Comparison of ENCODE assay signal across 11 cellular contexts in genomic region chr12:132617822-132618682, GRCh38. TPM values are rescaled to one million over a fixed set of nuclear protein-coding genes. Genes with fewer than 3 reads are reported as not detected.
DNase-seq lines count a peak whose midpoint lies in the region; ATAC-seq, FAIRE-seq and TF ChIP-seq lines count a peak whose summit lies in the region.
"Had no signal": no experiment of that assay in that cellular context is flagged by ENCODE, and none has a peak within 500 bp of the region (broad histone marks: within the 10 kb centered on the region; RNA-seq: fewer than 3 reads in every experiment).

No MANE protein-coding gene starts in this region.

- H3K4me2 ChIP-seq in K562 (ENCODE audit: insufficient read depth, low read length) (no peak overlapping the region), trophoblast cell (ENCODE audit: low read length) (no peak overlapping the region)

- no peaks in the 10 kb centered on the region for H3K9me1 ChIP-seq in K562 (ENCODE audit: control insufficient read depth, insufficient read depth, low read length)

- H2BK5ac ChIP-seq in trophoblast cell (ENCODE audit: low read depth, low read length, poor library complexity) = no peak overlapping the region

- no peak overlapping the region for H3K4ac ChIP-seq in trophoblast cell (ENCODE audit: low read depth, low read length)

- H2AFZ ChIP-seq in K562 (ENCODE audit: low read depth, low read length) (no peak overlapping the region), trophoblast cell (ENCODE audit: insufficient read depth, low read length, poor library complexity) (no peak overlapping the region)

- BruUV-seq in K562 (replicated peaks; lab: Mats Ljungman, UMichigan) = no TSS peak

- H3K27me3 Mint-ChIP-seq in CD4-positive, alpha-beta memory T cell = peaks cover 17 to 18% of the 10 kb centered on the region in 2 donors
- H3K27me3 Mint-ChIP-seq in HFFc6 (ENCODE audit: insufficient read depth) = peaks cover 32% of the 10 kb centered on the region

- no peak overlapping the region for H3K14ac ChIP-seq in trophoblast cell (ENCODE audit: low read length)

- H3K4me3 Mint-ChIP-seq in CD4-positive, alpha-beta memory T cell = peak overlapping the region in 6 of 8 donors; percentile 45 to 62 (median 57)
- no peak overlapping the region; the same call in 1 of the 2 replicates for H3K4me3 Mint-ChIP-seq in HFFc6

- H4K8ac ChIP-seq in trophoblast cell (ENCODE audit: low read depth, low read length) = no peak overlapping the region

- no peak overlapping the region for H3K18ac ChIP-seq in trophoblast cell (ENCODE audit: low read length)

- CTCF ChIA-PET in CD4-positive, alpha-beta memory T cell (lab: Charles Lee; ENCODE audit: partially characterized antibody) = interaction anchor here (1.3 kb wide), 1 partner anchor 115 kb away, joined by 4 read pairs; no protein-coding TSS in a partner anchor
- CTCF ChIA-PET in HEK293T (lab: Yijun Ruan, JAX) (no interaction called here), K562 (lab: Yijun Ruan, JAX; ENCODE audit: low intra/inter-chr PET ratio) (interaction anchor here (0.7 kb wide), 1 partner anchor 22 kb away, joined by 4 read pairs; no protein-coding TSS in a partner anchor)

- peaks cover 11 to 27% (median 16%) of the 10 kb centered on the region in 4 donors for H3K4me1 Mint-ChIP-seq in CD4-positive, alpha-beta memory T cell
- peaks cover 15% of the 10 kb centered on the region for H3K4me1 Mint-ChIP-seq in HFFc6 (ENCODE audit: low read depth)

- FAIRE-seq in K562 (lab: Jason Lieb, UNC) = no peak

- no peaks in the 10 kb centered on the region for H3K79me1 ChIP-seq in trophoblast cell (ENCODE audit: low read length)

- TF ChIP-seq POLR2A in K562 (conservative IDR thresholded peaks at IDR 0.05) = no peak

- H3K23ac ChIP-seq in trophoblast cell (ENCODE audit: low read length) = no peak overlapping the region

- DNase-seq in CD4-positive, alpha-beta memory T cell = no peak
- peak; percentile 57 for DNase-seq in HEK293T (ENCODE audit: extremely low spot score)
- no peak for DNase-seq in K562 (ENCODE audit: extremely low read depth in 1 of 4, low spot score in 3 of 4)
- DNase-seq in mucosa of descending colon = peak in 2 of 3 donors; percentile 35 to 37
- DNase-seq in HFFc6 = no peak
- no peak for DNase-seq in trophoblast cell
- DNase-seq: activated CD8-positive, alpha-beta memory T cell treated with anti-CD3 and anti-CD28 coated beads for 24 hours; GOT3; SHP77 treated with DMSO at 0.1 percent for 48 hours had no signal

- H3K36me3 ChIP-seq in CD4-positive, alpha-beta memory T cell (ENCODE audit: insufficient read depth, low read length) = no peaks in the 10 kb centered on the region
- H3K36me3 ChIP-seq in K562 (ENCODE audit: control insufficient read depth, insufficient read depth, low read length) (peaks cover 3% of the 10 kb centered on the region; the same call in 1 of the 3 replicates), mucosa of descending colon (ENCODE audit: low read depth) (no peaks in the 10 kb centered on the region), trophoblast cell (ENCODE audit: control insufficient read depth in 1 of 2, insufficient read depth in 2 of 2, low read length in 2 of 2) (no peaks in the 10 kb centered on the region)

- in situ Hi-C loops in K562 (cut with MboI) = no loop called here

- ATAC-seq in K562 = no peak
- no peak for ATAC-seq in mucosa of descending colon
- ATAC-seq in GM18858 (IDR thresholded peaks at IDR 0.05; ENCODE audit: unreplicated experiment) = no peak
- ATAC-seq in HG02970 (IDR thresholded peaks at IDR 0.05; ENCODE audit: low FRiP score, unreplicated experiment) = no peak

- H3K79me2 ChIP-seq in K562 (ENCODE audit: control insufficient read depth, insufficient read depth, low read length) (no peaks in the 10 kb centered on the region), trophoblast cell (ENCODE audit: control insufficient read depth, insufficient read depth, low read length, poor library complexity) (no peaks in the 10 kb centered on the region)

- no peaks in the 10 kb centered on the region for H3K9me3 ChIP-seq in CD4-positive, alpha-beta memory T cell (ENCODE audit: control insufficient read depth in 1 of 2, low read length in 2 of 2)
- peaks cover 10% of the 10 kb centered on the region for H3K9me3 ChIP-seq in K562 (replicated peaks; ENCODE audit: control insufficient read depth, insufficient read depth, low read depth, low read length)
- peaks cover 10% of the 10 kb centered on the region for H3K9me3 ChIP-seq in mucosa of descending colon
- H3K9me3 ChIP-seq in trophoblast cell (ENCODE audit: insufficient read depth, low read depth, low read length) = peaks cover 18% of the 10 kb centered on the region

- WGBS in K562 (ENCODE audit: insufficient coverage, low coverage, missing lambda C conversion rate) = 68% methylated on average over 17 of the region's 51 CpGs
- 100% methylated on average over 3 of the region's 51 CpGs for WGBS in trophoblast cell (ENCODE audit: extremely low coverage, insufficient coverage, insufficient read length)

- no peak for TF ChIP-seq CTCF in K562 (IDR thresholded peaks at IDR 0.05 in 2 of 3, conservative IDR thresholded peaks at IDR 0.05 in 1 of 3; ENCODE audit: insufficient read depth in 2 of 3, low read depth in 1 of 3, low read length in 3 of 3)
- TF ChIP-seq CTCF in mucosa of descending colon (IDR thresholded peaks at IDR 0.05) = no peak
- TF ChIP-seq CTCF in HFFc6 (IDR thresholded peaks at IDR 0.05) = no peak

- H3K27ac Mint-ChIP-seq in CD4-positive, alpha-beta memory T cell = peak overlapping the region in 1 of 7 donors; percentile 86
- no peak overlapping the region for H3K27ac Mint-ChIP-seq in HFFc6

- H3K9me3 Mint-ChIP-seq in CD4-positive, alpha-beta memory T cell = peaks cover 0 to 16% (median 9%) of the 10 kb centered on the region in 8 donors
- peaks cover 13% of the 10 kb centered on the region for H3K9me3 Mint-ChIP-seq in HFFc6

- H3K27ac ChIP-seq in CD4-positive, alpha-beta memory T cell (ENCODE audit: low read depth, low read length) = no peak overlapping the region
- H3K27ac ChIP-seq in K562 (ENCODE audit: extremely low read depth, low read depth, low read length) (no peak overlapping the region), trophoblast cell (ENCODE audit: low read depth, low read length) (no peak overlapping the region)

- H4K12ac ChIP-seq in trophoblast cell (ENCODE audit: low read depth, low read length) = no peak overlapping the region

- no peak overlapping the region for H2AK5ac ChIP-seq in trophoblast cell (ENCODE audit: low read length)

- no peaks in the 10 kb centered on the region for H3K4me1 ChIP-seq in CD4-positive, alpha-beta memory T cell (ENCODE audit: insufficient read depth, low read length)
- peaks cover 11 to 36% of the 10 kb centered on the region in 2 experiments; a peak in 4 of 5 replicates for H3K4me1 ChIP-seq in K562 (replicated peaks in 1 of 2; ENCODE audit: control insufficient read depth in 2 of 2, insufficient read depth in 2 of 2, low read length in 2 of 2)
- H3K4me1 ChIP-seq in mucosa of descending colon (ENCODE audit: low read depth) = peaks cover 4% of the 10 kb centered on the region
- peaks cover 9 to 11% of the 10 kb centered on the region in 2 experiments for H3K4me1 ChIP-seq in trophoblast cell (ENCODE audit: control insufficient read depth in 1 of 2, insufficient read depth in 2 of 2, low read length in 2 of 2)

- H2BK12ac ChIP-seq in trophoblast cell (ENCODE audit: low read length) = no peak overlapping the region

- POLR2A ChIA-PET in CD4-positive, alpha-beta memory T cell (lab: Charles Lee; ENCODE audit: partially characterized antibody) = no interaction called here
- POLR2A ChIA-PET in HEK293T (lab: Yijun Ruan, JAX) = no interaction called here
- POLR2A ChIA-PET in K562 (lab: Yijun Ruan, JAX) = no interaction called here

- H3K27me3 ChIP-seq in CD4-positive, alpha-beta memory T cell (ENCODE audit: insufficient read depth, low read length) = peaks cover 19% of the 10 kb centered on the region
- no peaks in the 10 kb centered on the region; a peak in 1 of 5 replicates for H3K27me3 ChIP-seq in K562 (ENCODE audit: control insufficient read depth in 2 of 2, insufficient read depth in 2 of 2, low read length in 2 of 2)
- peaks cover 30% of the 10 kb centered on the region for H3K27me3 ChIP-seq in trophoblast cell (ENCODE audit: insufficient read depth, low read length)

- H4K20me1 ChIP-seq in K562 (replicated peaks; ENCODE audit: control insufficient read depth, insufficient read depth, low read length) = 0 out of 2 replicates have a peak, but pooled peaks cover 3% of the 10 kb centered on the region

- TF ChIP-seq EP300 in K562 (IDR thresholded peaks at IDR 0.05; ENCODE audit: low read length) = no peak

- no peak for TF ChIP-seq RAD21 in K562 (CRISPR knock-in tag; conservative IDR thresholded peaks at IDR 0.05 in 1 of 2, IDR thresholded peaks at IDR 0.05 in 1 of 2)

- intact Hi-C loops in CD4-positive, alpha-beta memory T cell (cut with micrococcal nuclease) = no loop called here
- intact Hi-C loops in K562 (cut with micrococcal nuclease) = no loop called here
- intact Hi-C loops in mucosa of descending colon (cut with DNase I, micrococcal nuclease) = no loop called here

- no peak overlapping the region for H4K91ac ChIP-seq in trophoblast cell (ENCODE audit: low read depth, low read length)

- H3K4me3 ChIP-seq in CD4-positive, alpha-beta memory T cell (ENCODE audit: low read length in 2 of 2) = no peak overlapping the region
- H3K4me3 ChIP-seq in K562 (no peak overlapping the region), mucosa of descending colon (no peak overlapping the region), trophoblast cell (ENCODE audit: low read depth, low read length) (no peak overlapping the region)

- H3K9ac ChIP-seq in K562 (ENCODE audit: insufficient read depth in 1 of 2, low read depth in 2 of 2, low read length in 2 of 2) (no peak overlapping the region), trophoblast cell (ENCODE audit: low read length) (no peak overlapping the region)

- no peak overlapping the region for H2BK120ac ChIP-seq in trophoblast cell (ENCODE audit: insufficient read depth, low read length, poor library complexity)

- H3K36me3 Mint-ChIP-seq in CD4-positive, alpha-beta memory T cell = no peaks in the 10 kb centered on the region
- H3K36me3 Mint-ChIP-seq in HFFc6 (ENCODE audit: low read depth) = peaks cover 4% of the 10 kb centered on the region; the same call in 1 of the 2 replicates

RNA-seq across cellular contexts. Expression of gene P2RX2, which starts 0.5 kb away (rescaled TPM):
- not detected for total RNA-seq in CD4-positive, alpha-beta memory T cell
- not detected for polyA plus RNA-seq in CD4-positive, alpha-beta memory T cell
- total RNA-seq in K562 (2011; cell fraction: chromatin; rRNA removed; ENCODE audit: low replicate concordance) = not detected in 2 replicates
- not detected in 2 replicates for total RNA-seq in K562 (2011; cell fraction: nucleolus; rRNA removed)
- not detected in 2 replicates for total RNA-seq in K562 (2011; cell fraction: nucleoplasm; rRNA removed)
- total RNA-seq in K562 (2014; rRNA removed) (not detected in 2 replicates), K562 (2014; rRNA removed; fragmentation: Illumina TruSeq; extraction: Trizol) (not detected in 2 replicates), K562 (2015; rRNA removed; fragmentation: Illumina TruSeq; extraction: Trizol) (not detected in 2 replicates), K562 (2021) (not detected in 2 replicates), mucosa of descending colon (1 to 10 TPM in 1 of 3 donors, under 1 TPM in 2; 0.19 to 1.4 (median 0.32) TPM)
- polyA plus RNA-seq in K562 (2011; rRNA removed) (not detected in 2 replicates), K562 (2014; fragmentation: Illumina TruSeq; extraction: Trizol) (not detected in 2 replicates), K562 (2014; fragmentation: Nextera tagmentation; extraction: Ambion mirVana) (not detected), K562 (2014; rRNA removed) (not detected in 2 replicates)
- polyA plus RNA-seq in K562 (2011; cell fraction: cytosol; rRNA removed) = not detected in 2 replicates
- not detected in 2 replicates for polyA plus RNA-seq in K562 (2011; cell fraction: nucleus; rRNA removed)
- polyA plus RNA-seq in K562 (2012) = 0.06 and 0.14 TPM in 2 replicates
- not detected in 2 replicates for polyA minus RNA-seq in K562 (2011; rRNA and poly(A)+ RNA removed)
- polyA minus RNA-seq in K562 (2011; cell fraction: cytosol; rRNA and poly(A)+ RNA removed) = not detected in 2 replicates
- polyA minus RNA-seq in K562 (2011; cell fraction: nucleus; rRNA and poly(A)+ RNA removed) = not detected in 2 replicates
- total RNA-seq in HFFc6 (2021; fragmentation: NEBNext Ultra II Directional; extraction: Animal tissue kit (Norgen Biotek cat#: 25700)) = not detected
- 0.15 and 0.16 TPM in 2 replicates for polyA plus RNA-seq in trophoblast cell (2013)

RNA-seq across cellular contexts. Expression of gene LRCOL1, which starts 7.7 kb away (rescaled TPM):
- total RNA-seq in CD4-positive, alpha-beta memory T cell = not detected
- not detected for polyA plus RNA-seq in CD4-positive, alpha-beta memory T cell
- total RNA-seq in K562 (2011; cell fraction: chromatin; rRNA removed; ENCODE audit: low replicate concordance) = not detected in 2 replicates
- total RNA-seq in K562 (2011; cell fraction: nucleolus; rRNA removed) = not detected in 2 replicates
- not detected in 2 replicates for total RNA-seq in K562 (2011; cell fraction: nucleoplasm; rRNA removed)
- total RNA-seq in K562 (2014; rRNA removed) (not detected in 2 replicates), K562 (2014; rRNA removed; fragmentation: Illumina TruSeq; extraction: Trizol) (not detected in 2 replicates), K562 (2015; rRNA removed; fragmentation: Illumina TruSeq; extraction: Trizol) (not detected in 2 replicates), K562 (2021) (not detected in 2 replicates), mucosa of descending colon (not detected)
- polyA plus RNA-seq in K562 (2011; rRNA removed) (not detected in 2 replicates), K562 (2014; fragmentation: Illumina TruSeq; extraction: Trizol) (not detected in 2 replicates), K562 (2014; fragmentation: Nextera tagmentation; extraction: Ambion mirVana) (not detected), K562 (2014; rRNA removed) (not detected in 2 replicates)
- polyA plus RNA-seq in K562 (2011; cell fraction: cytosol; rRNA removed) = 0.09 TPM in 1 of 2 replicates, not detected in the other
- polyA plus RNA-seq in K562 (2011; cell fraction: nucleus; rRNA removed) = 0.20 TPM in 1 of 2 replicates, not detected in the other
- polyA plus RNA-seq in K562 (2012) = not detected in 2 replicates
- not detected in 2 replicates for polyA minus RNA-seq in K562 (2011; rRNA and poly(A)+ RNA removed)
- polyA minus RNA-seq in K562 (2011; cell fraction: cytosol; rRNA and poly(A)+ RNA removed) = not detected in 2 replicates
- not detected in 2 replicates for polyA minus RNA-seq in K562 (2011; cell fraction: nucleus; rRNA and poly(A)+ RNA removed)
- total RNA-seq in HFFc6 (2021; fragmentation: NEBNext Ultra II Directional; extraction: Animal tissue kit (Norgen Biotek cat#: 25700)) = under 1 TPM; 0.23 to 1.00 (median 0.52) TPM
- not detected in 2 replicates for polyA plus RNA-seq in trophoblast cell (2013)

Comparison
In these comparisons a context has a peak if more than half of its experiments do, and no peak if none do; other contexts are left out.
1. DNase-seq: peak in HEK293T (single experiment) and mucosa of descending colon (2 of 3); none in CD4-positive, alpha-beta memory T cell (0 of 5), K562 (0 of 4), HFFc6 (single experiment) and trophoblast cell (0 of 2).